In the genomic region with DNA sequence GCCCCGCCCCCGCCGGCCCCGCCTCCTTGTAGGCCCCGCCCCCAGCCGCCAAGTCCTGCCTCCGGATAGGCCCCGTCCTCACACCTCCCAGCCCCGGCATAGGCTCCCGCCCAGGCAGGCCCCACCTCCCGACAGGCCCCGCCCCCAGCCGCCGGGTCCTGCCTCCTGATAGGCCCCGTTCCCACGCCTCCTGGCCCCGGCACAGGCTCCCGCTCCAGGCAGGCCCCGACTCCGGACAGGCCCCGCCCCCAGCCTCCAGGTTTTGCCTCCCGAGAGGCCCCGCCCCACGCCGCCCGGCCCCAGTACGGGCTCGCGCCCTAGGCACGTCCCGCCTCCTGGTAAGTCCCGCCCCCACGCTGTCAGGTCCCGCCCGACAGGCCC, we compare ENCODE assay signal across 8 cellular contexts. TPM values are rescaled to one million over a fixed set of nuclear protein-coding genes. Genes with fewer than 3 reads are reported as not detected.
A peak's percentile ranks its signal among the peaks of the same experiment; 100 is the strongest.
DNase-seq lines count a peak whose midpoint lies in the region; ATAC-seq and TF ChIP-seq lines count a peak whose summit lies in the region.

No MANE protein-coding gene starts in this region.

- H3K4me2 ChIP-seq in BLaER1: peak overlapping the region; percentile 99

- H3K4me3 ChIP-seq in BLaER1 (peak overlapping the region; percentile 71), right lobe of liver (peak overlapping the region; percentile 63 to 76 (median 64))

- H3K27ac ChIP-seq in BLaER1: no peak overlapping the region
- H3K27ac ChIP-seq in right lobe of liver: peak overlapping the region in 2 of 3 donors; percentile 67 to 97

- H3K27me3 ChIP-seq in BLaER1 (peaks cover 22% of the 10 kb centered on the region), right lobe of liver (no peaks in the 10 kb centered on the region)

- peaks cover 29% of the 10 kb centered on the region for H4K20me1 ChIP-seq in BLaER1

- DNase-seq in NCI-H526 (lab: John Stamatoyannopoulos, UW) (peak; percentile 92 to 99), dermis blood vessel endothelial cell (peak; percentile 99), right lobe of liver (peak; percentile 100)
- peak; percentile 98 for DNase-seq in activated CD4-positive, alpha-beta T cell treated with anti-CD3 and anti-CD28 coated beads, Interleukin-2, amount 50 U/mL, for 48 hours
- DNase-seq in stimulated activated CD4-positive, alpha-beta T cell treated with anti-CD3 and anti-CD28 coated beads, Interleukin-4, amount 100 ng/mL, for 24 hours: peak; percentile 97

- H3K36me3 ChIP-seq in BLaER1 (no peaks in the 10 kb centered on the region), right lobe of liver (no peaks in the 10 kb centered on the region)

- H3K9ac ChIP-seq in BLaER1: peak overlapping the region; percentile 75; the same call in 1 of the 2 replicates

- 0% methylated on average over 1 of the region's 35 CpGs for WGBS in right lobe of liver (ENCODE audit: insufficient coverage, low coverage, low lambda C conversion rate, missing lambda C conversion rate)

- H3K9me3 ChIP-seq in BLaER1 (no peaks in the 10 kb centered on the region), right lobe of liver (no peaks in the 10 kb centered on the region)

- ATAC-seq in GM19397 (IDR thresholded peaks at IDR 0.05; ENCODE audit: unreplicated experiment) (peak; percentile 88), HG03520 (IDR thresholded peaks at IDR 0.05; ENCODE audit: unreplicated experiment) (peak; percentile 89), right lobe of liver (peak; percentile 82 to 94 (median 88))

- H3K4me1 ChIP-seq in BLaER1: peaks cover 67% of the 10 kb centered on the region
- peaks cover 0 to 40% (median 10%) of the 10 kb centered on the region in 4 donors for H3K4me1 ChIP-seq in right lobe of liver

- TF ChIP-seq POLR2A in right lobe of liver (IDR thresholded peaks at IDR 0.05): no peak

- no peak for TF ChIP-seq CTCF in right lobe of liver (IDR thresholded peaks at IDR 0.05)

- intact Hi-C loops in right lobe of liver (cut with DNase I): no loop called here

RNA-seq across cellular contexts. Expression of a gene that starts 0.2 kb away (rescaled TPM):
- total RNA-seq in dermis blood vessel endothelial cell: 14.4 and 19.1 TPM in 2 replicates
- 10 to 100 TPM in 5 of 6 experiments, 1 to 10 TPM in 1; 8.2 to 23.8 (median 13.6) TPM for total RNA-seq in right lobe of liver

RNA-seq across cellular contexts. Expression of a gene that starts 44.7 kb away (rescaled TPM):
- total RNA-seq in dermis blood vessel endothelial cell (44.6 and 80.1 TPM in 2 replicates), right lobe of liver (10 to 100 TPM; 30.1 to 49.6 (median 41.2) TPM)
